In the genomic region with DNA sequence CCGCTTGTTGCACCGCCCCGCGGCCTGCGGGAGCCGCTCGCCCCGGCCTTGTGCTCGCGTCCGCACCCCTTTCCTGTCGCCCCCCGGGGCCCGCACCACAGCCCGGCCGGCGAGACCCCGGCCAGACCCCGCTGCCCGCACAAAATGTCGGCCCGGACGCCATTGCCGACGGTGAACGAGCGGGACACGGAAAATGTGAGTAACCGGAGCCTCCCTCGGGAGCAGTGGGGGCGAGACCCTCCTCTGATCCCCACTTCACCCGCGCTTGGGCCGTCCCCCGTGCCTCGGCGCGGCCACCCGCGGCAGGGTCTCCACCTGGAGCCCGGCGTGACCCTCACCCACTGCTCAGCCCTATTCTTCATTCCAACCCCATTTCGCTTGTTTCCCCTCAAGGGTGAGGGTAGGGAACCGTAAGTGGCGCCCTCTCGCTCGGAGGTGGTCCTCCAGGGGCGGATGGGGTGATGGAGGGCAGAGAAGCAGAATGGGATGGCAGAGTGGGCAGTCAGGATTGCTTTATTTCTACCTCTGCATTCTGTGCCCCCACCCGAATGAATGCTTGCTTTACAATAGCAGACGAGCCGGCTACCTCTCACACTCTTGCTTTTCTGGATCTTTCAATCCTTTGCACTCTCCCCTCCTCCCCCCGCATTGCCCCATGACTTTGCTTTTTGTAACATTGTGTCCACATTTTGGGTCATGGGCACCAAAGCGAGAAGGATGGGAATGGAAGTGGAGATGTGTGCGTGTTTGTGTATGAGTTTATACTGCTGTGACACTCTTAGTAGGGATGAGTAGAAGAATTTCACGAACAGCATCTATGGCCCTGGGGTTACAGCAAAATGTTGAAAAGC, we compare ENCODE assay signal across 8 cellular contexts. TPM values are rescaled to one million over a fixed set of nuclear protein-coding genes. Genes with fewer than 3 reads are reported as not detected.
A peak's percentile ranks its signal among the peaks of the same experiment; 100 is the strongest.
DNase-seq lines count a peak whose midpoint lies in the region; ATAC-seq, FAIRE-seq and TF ChIP-seq lines count a peak whose summit lies in the region.

No MANE protein-coding gene starts in this region.

- no peak for TF ChIP-seq POLR2A in endothelial cell of umbilical vein (IDR thresholded peaks at IDR 0.05; ENCODE audit: low read depth, low read length)

- TF ChIP-seq CTCF in Panc1 (IDR thresholded peaks at IDR 0.05) (no peak), endothelial cell of umbilical vein (IDR thresholded peaks at IDR 0.05; ENCODE audit: extremely low read depth in 1 of 2, insufficient read depth in 1 of 2, low read depth in 1 of 2, low read length in 2 of 2) (no peak)

- H3K4me1 ChIP-seq in Panc1 (ENCODE audit: control insufficient read depth, insufficient read depth, low read length) (no peaks in the 10 kb centered on the region), endothelial cell of umbilical vein (ENCODE audit: control insufficient read depth, extremely low read depth, insufficient read depth, low read length) (peaks cover 7% of the 10 kb centered on the region)

- no peaks in the 10 kb centered on the region for H3K36me3 ChIP-seq in Panc1 (ENCODE audit: control insufficient read depth, insufficient read depth, low read length)
- no peaks in the 10 kb centered on the region for H3K36me3 ChIP-seq in endothelial cell of umbilical vein (ENCODE audit: control insufficient read depth in 2 of 2, extremely low read depth in 1 of 2, insufficient read depth in 2 of 2, low read length in 2 of 2)

- peaks cover 2% of the 10 kb centered on the region for H3K79me2 ChIP-seq in endothelial cell of umbilical vein (ENCODE audit: control insufficient read depth, insufficient read depth, low read length)

- H3K4me3 ChIP-seq in Panc1 (ENCODE audit: low read depth in 2 of 2, low read length in 2 of 2) (peak overlapping the region; percentile 55 to 56), endothelial cell of umbilical vein (replicated peaks in 1 of 3; ENCODE audit: insufficient read depth in 1 of 3, low read depth in 1 of 3, low read length in 3 of 3) (peak overlapping the region; percentile 64 to 94 (median 78))

- H3K9me3 ChIP-seq in Panc1 (ENCODE audit: control insufficient read depth, insufficient read depth, low read depth, low read length) (no peaks in the 10 kb centered on the region), endothelial cell of umbilical vein (replicated peaks; ENCODE audit: control insufficient read depth, insufficient read depth, low read length) (no peaks in the 10 kb centered on the region)

- H3K4me2 ChIP-seq in endothelial cell of umbilical vein (ENCODE audit: insufficient read depth, low read length) = peak overlapping the region; percentile 31

- peaks cover 0 to 10% (median 6%) of the 10 kb centered on the region in 3 donors for H3K36me3 Mint-ChIP-seq in naive thymus-derived CD8-positive, alpha-beta T cell

- H3K27me3 Mint-ChIP-seq in naive thymus-derived CD8-positive, alpha-beta T cell = peaks cover 42 to 66% (median 60%) of the 10 kb centered on the region in 5 donors

- ATAC-seq in GM21723 (IDR thresholded peaks at IDR 0.05; ENCODE audit: unreplicated experiment) (peak; percentile 22), Panc1 (peak; percentile 23; the same call in 1 of the 2 replicates), HG03196 (IDR thresholded peaks at IDR 0.05; ENCODE audit: unreplicated experiment) (no peak)
- no peak for ATAC-seq in naive thymus-derived CD8-positive, alpha-beta T cell

- peak overlapping the region; percentile 67 for H3K9ac ChIP-seq in endothelial cell of umbilical vein (replicated peaks; ENCODE audit: extremely low read depth, insufficient read depth, low read length)

- peak; percentile 41 for DNase-seq in DMS79 (lab: John Stamatoyannopoulos, UW)
- DNase-seq in Panc1 (ENCODE audit: low read depth, low spot score) = no peak
- DNase-seq in endothelial cell of umbilical vein (ENCODE audit: low read depth, low spot score) = peak; percentile 27
- DNase-seq in naive thymus-derived CD8-positive, alpha-beta T cell = peak in 1 of 10 donors; percentile 1
- no peak for DNase-seq in HK-2 (ENCODE audit: unreplicated experiment)
- DNase-seq in cerebellar nuclear complex (lab: John Stamatoyannopoulos, UW) = no peak

- peak overlapping the region in 1 of 10 donors; percentile 74 for H3K27ac Mint-ChIP-seq in naive thymus-derived CD8-positive, alpha-beta T cell

- POLR2A ChIA-PET in Panc1 (lab: Charles Lee) (no interaction called here), endothelial cell of umbilical vein (lab: Charles Lee) (no interaction called here)
- POLR2A ChIA-PET in naive thymus-derived CD8-positive, alpha-beta T cell (lab: Charles Lee) = no interaction called here

- CTCF ChIA-PET in Panc1 (lab: Charles Lee) (no interaction called here), endothelial cell of umbilical vein (lab: Charles Lee) (interaction anchor here (1.4 kb wide), 1 partner anchor 204 kb away, joined by 3 read pairs; no protein-coding TSS in a partner anchor)

- H2AFZ ChIP-seq in endothelial cell of umbilical vein (ENCODE audit: low read depth, low read length) = peak overlapping the region; percentile 93

- in situ Hi-C loops in Panc1 (cut with HindIII; ENCODE audit: low pct_unique_long_range_greater_than_20kb, low sequenced_read_pairs) = no loop called here

- dilution Hi-C loops in endothelial cell of umbilical vein (cut with MboI; ENCODE audit: extremely low pct_ligation_motif_present, low sequenced_read_pairs) = no loop called here

- H3K9me1 ChIP-seq in endothelial cell of umbilical vein (replicated peaks; ENCODE audit: control insufficient read depth, extremely low read depth, insufficient read depth, low read length) = no peaks in the 10 kb centered on the region

- H3K4me1 Mint-ChIP-seq in naive thymus-derived CD8-positive, alpha-beta T cell = peaks cover 12 to 20% (median 18%) of the 10 kb centered on the region in 4 donors

- no peak for FAIRE-seq in endothelial cell of umbilical vein (lab: Jason Lieb, UNC)

- BruUV-seq in Panc1 (replicated peaks; lab: Mats Ljungman, UMichigan) (no TSS peak), endothelial cell of umbilical vein (replicated peaks; lab: Mats Ljungman, UMichigan) (no TSS peak)

- peaks cover 56% of the 10 kb centered on the region for H3K27me3 ChIP-seq in Panc1 (ENCODE audit: control insufficient read depth, insufficient read depth, low read length)
- peaks cover 6 to 23% of the 10 kb centered on the region in 2 experiments for H3K27me3 ChIP-seq in endothelial cell of umbilical vein (ENCODE audit: control insufficient read depth in 2 of 2, insufficient read depth in 2 of 2, low read length in 2 of 2)

- peaks cover 3 to 16% (median 7%) of the 10 kb centered on the region in 9 donors for H3K9me3 Mint-ChIP-seq in naive thymus-derived CD8-positive, alpha-beta T cell

- intact Hi-C loops in Panc1 (cut with micrococcal nuclease; ENCODE audit: unreplicated experiment) (loop anchor here (10.0 kb wide), 2 partner anchors 234 to 246 kb away; no protein-coding TSS in a partner anchor), endothelial cell of umbilical vein (cut with micrococcal nuclease) (loop anchor here (1.0 to 5.0 kb wide), 4 partner anchors 163 to 248 kb away; a partner anchor contains a TSS)

- peak overlapping the region; percentile 40 to 78 (median 72) for H3K4me3 Mint-ChIP-seq in naive thymus-derived CD8-positive, alpha-beta T cell

- H4K20me1 ChIP-seq in endothelial cell of umbilical vein (replicated peaks; ENCODE audit: control insufficient read depth, extremely low read depth, insufficient read depth, low read length) = no peaks in the 10 kb centered on the region

- no peak overlapping the region for H3K27ac ChIP-seq in Panc1 (ENCODE audit: low read length)
- H3K27ac ChIP-seq in endothelial cell of umbilical vein (ENCODE audit: insufficient read depth, low read depth, low read length) = no peak overlapping the region

TF ChIP-seq in endothelial cell of umbilical vein, 7 proteins besides CTCF, POLR2A, EP300 and RAD21:
- no peak for TF ChIP-seq POLR2AphosphoS5 (IDR thresholded peaks at IDR 0.05; ENCODE audit: insufficient read depth, low read depth, low read length)
- TF ChIP-seq MYC (IDR thresholded peaks at IDR 0.05; ENCODE audit: low read depth, low read length) = no peak
- TF ChIP-seq, protein P1, sequence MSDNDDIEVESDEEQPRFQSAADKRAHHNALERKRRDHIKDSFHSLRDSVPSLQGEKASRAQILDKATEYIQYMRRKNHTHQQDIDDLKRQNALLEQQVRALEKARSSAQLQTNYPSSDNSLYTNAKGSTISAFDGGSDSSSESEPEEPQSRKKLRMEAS (IDR thresholded peaks at IDR 0.05; ENCODE audit: insufficient read depth, insufficient read length) = no peak
- TF ChIP-seq EZH2 (IDR thresholded peaks at IDR 0.05; ENCODE audit: borderline replicate concordance, low read depth, low read length, severe bottlenecking) = peak; percentile 40
- TF ChIP-seq GATA2 (IDR thresholded peaks at IDR 0.05; ENCODE audit: insufficient read depth, insufficient read length, low read depth, low read length) = no peak

RNA-seq across cellular contexts. Expression of a gene that starts 1.0 kb away (rescaled TPM):
- total RNA-seq in Panc1 (2021; ENCODE audit: unreplicated experiment) (not detected), endothelial cell of umbilical vein (5.5 and 6.0 TPM in 2 replicates)
- polyA plus RNA-seq in Panc1 (2012; ENCODE audit: insufficient read length) = not detected
- polyA plus RNA-seq in endothelial cell of umbilical vein = 1.2 and 1.4 TPM in 2 replicates
- 1.6 and 1.9 TPM in 2 replicates for polyA plus RNA-seq in endothelial cell of umbilical vein (2011; cell fraction: cytosol; rRNA removed)
- 5.2 and 5.5 TPM in 2 replicates for polyA plus RNA-seq in endothelial cell of umbilical vein (2011; cell fraction: nucleus; rRNA removed)
- polyA plus RNA-seq in endothelial cell of umbilical vein (2012) = 3.1 and 3.3 TPM in 2 replicates
- 1.6 and 2.2 TPM in 2 replicates for polyA minus RNA-seq in endothelial cell of umbilical vein
- 9.2 TPM for polyA minus RNA-seq in endothelial cell of umbilical vein (2011; cell fraction: cytosol; rRNA and poly(A)+ RNA removed)
- 4.3 and 4.6 TPM in 2 replicates for polyA minus RNA-seq in endothelial cell of umbilical vein (2011; cell fraction: nucleus; rRNA and poly(A)+ RNA removed)
- not detected for total RNA-seq in naive thymus-derived CD8-positive, alpha-beta T cell
- polyA plus RNA-seq in naive thymus-derived CD8-positive, alpha-beta T cell = not detected

Comparison
In these comparisons a context has a peak if more than half of its experiments do, and no peak if none do; other contexts are left out.
1. DNase-seq: peak in DMS79 (single experiment) and endothelial cell of umbilical vein (single experiment); none in Panc1 (single experiment), HK-2 (single experiment) and cerebellar nuclear complex (0 of 2).
2. ATAC-seq: peak in GM21723 (single experiment) and Panc1 (single experiment); none in naive thymus-derived CD8-positive, alpha-beta T cell (0 of 2) and HG03196 (single experiment).